In genomic region chr1:154747841-154748766, GRCh38 we compare ENCODE assay signal across 8 cellular contexts.
A peak's percentile ranks its signal among the peaks of the same experiment; 100 is the strongest.
DNase-seq lines count a peak whose midpoint lies in the region; ATAC-seq and TF ChIP-seq lines count a peak whose summit lies in the region.

No MANE protein-coding gene starts in this region.

- H3K9me3 ChIP-seq in BE2C = no peaks in the 10 kb centered on the region

- POLR2A ChIA-PET in activated CD4-positive, alpha-beta T cell treated with anti-CD3 and anti-CD28 coated beads, Interleukin-2, amount 10 ng/mL, durations not matched to agents 7 days and 5 days (lab: Charles Lee) = interaction anchor here (0.6 kb wide), 1 partner anchor 34 kb away, joined by 10 read pairs; no protein-coding TSS in a partner anchor

- peak overlapping the region; percentile 76 for H3K4me3 Mint-ChIP-seq in activated CD4-positive, alpha-beta T cell treated with anti-CD3 and anti-CD28 coated beads, Interleukin-2, amount 10 ng/mL, durations not matched to agents 7 days and 5 days
- peak overlapping the region; percentile 39 for H3K4me3 Mint-ChIP-seq in glutamatergic neuron (ENCODE audit: unreplicated experiment)

- peaks cover 4% of the 10 kb centered on the region for H3K36me3 Mint-ChIP-seq in activated CD4-positive, alpha-beta T cell treated with anti-CD3 and anti-CD28 coated beads, Interleukin-2, amount 10 ng/mL, durations not matched to agents 7 days and 5 days (ENCODE audit: low read depth)
- H3K36me3 Mint-ChIP-seq in glutamatergic neuron (ENCODE audit: unreplicated experiment) = no peaks in the 10 kb centered on the region

- H3K27ac Mint-ChIP-seq in activated CD4-positive, alpha-beta T cell treated with anti-CD3 and anti-CD28 coated beads, Interleukin-2, amount 10 ng/mL, durations not matched to agents 7 days and 5 days = peak overlapping the region; percentile 95
- H3K27ac Mint-ChIP-seq in glutamatergic neuron (ENCODE audit: unreplicated experiment) = peak overlapping the region; percentile 88

- H3K4me1 ChIP-seq in BE2C = peaks cover 29% of the 10 kb centered on the region

- CTCF ChIA-PET in activated CD4-positive, alpha-beta T cell treated with anti-CD3 and anti-CD28 coated beads, Interleukin-2, amount 10 ng/mL, durations not matched to agents 7 days and 5 days (lab: Charles Lee) = interaction anchor here (1.0 to 2.9 kb wide), 8 partner anchors 11 to 188 kb away, joined by 3 to 7 read pairs (median 4); no protein-coding TSS in a partner anchor

- peaks cover 5% of the 10 kb centered on the region for H3K27me3 Mint-ChIP-seq in activated CD4-positive, alpha-beta T cell treated with anti-CD3 and anti-CD28 coated beads, Interleukin-2, amount 10 ng/mL, durations not matched to agents 7 days and 5 days
- peaks cover 17% of the 10 kb centered on the region for H3K27me3 Mint-ChIP-seq in glutamatergic neuron (ENCODE audit: unreplicated experiment)

- H3K9me3 Mint-ChIP-seq in activated CD4-positive, alpha-beta T cell treated with anti-CD3 and anti-CD28 coated beads, Interleukin-2, amount 10 ng/mL, durations not matched to agents 7 days and 5 days = no peaks in the 10 kb centered on the region
- peaks cover 18% of the 10 kb centered on the region for H3K9me3 Mint-ChIP-seq in glutamatergic neuron (ENCODE audit: unreplicated experiment)

- H3K36me3 ChIP-seq in BE2C = no peaks in the 10 kb centered on the region

- TF ChIP-seq CTCF in BE2C (IDR thresholded peaks at IDR 0.05; ENCODE audit: low read depth, low read length) = no peak
- TF ChIP-seq CTCF in glutamatergic neuron (IDR thresholded peaks at IDR 0.05; ENCODE audit: partially characterized antibody, unreplicated experiment) = no peak

- H3K4me3 ChIP-seq in BE2C (ENCODE audit: low read depth, low read length) = no peak overlapping the region

- DNase-seq in BE2C = peak; percentile 72
- peak; percentile 52 for DNase-seq in Kasumi-1 (lab: John Stamatoyannopoulos, UW)
- DNase-seq in activated CD4-positive, alpha-beta T cell treated with anti-CD3 and anti-CD28 coated beads, Interleukin-2, amount 10 ng/mL, durations not matched to agents 7 days and 5 days = peak; percentile 76
- peak; percentile 60 for DNase-seq in glutamatergic neuron
- DNase-seq in stimulated activated CD8-positive, alpha-beta memory T cell treated with anti-CD3 and anti-CD28 coated beads, Interleukin-4, amount 100 ng/mL, for 1 hour (ENCODE audit: low read depth in 2 of 2, low spot score in 1 of 2) = peak; percentile 13 to 16
- no peak for DNase-seq in GOT3 (lab: John Stamatoyannopoulos, UW)

- H3K4me1 Mint-ChIP-seq in activated CD4-positive, alpha-beta T cell treated with anti-CD3 and anti-CD28 coated beads, Interleukin-2, amount 10 ng/mL, durations not matched to agents 7 days and 5 days = peaks cover 78% of the 10 kb centered on the region
- peaks cover 63% of the 10 kb centered on the region for H3K4me1 Mint-ChIP-seq in glutamatergic neuron (ENCODE audit: low read depth, unreplicated experiment)

- H3K27me3 ChIP-seq in BE2C = no peaks in the 10 kb centered on the region

- ATAC-seq in GM19455 (IDR thresholded peaks at IDR 0.05; ENCODE audit: unreplicated experiment) (peak; percentile 79), HG03280 (IDR thresholded peaks at IDR 0.05; ENCODE audit: unreplicated experiment) (no peak)
